In the genomic region with DNA sequence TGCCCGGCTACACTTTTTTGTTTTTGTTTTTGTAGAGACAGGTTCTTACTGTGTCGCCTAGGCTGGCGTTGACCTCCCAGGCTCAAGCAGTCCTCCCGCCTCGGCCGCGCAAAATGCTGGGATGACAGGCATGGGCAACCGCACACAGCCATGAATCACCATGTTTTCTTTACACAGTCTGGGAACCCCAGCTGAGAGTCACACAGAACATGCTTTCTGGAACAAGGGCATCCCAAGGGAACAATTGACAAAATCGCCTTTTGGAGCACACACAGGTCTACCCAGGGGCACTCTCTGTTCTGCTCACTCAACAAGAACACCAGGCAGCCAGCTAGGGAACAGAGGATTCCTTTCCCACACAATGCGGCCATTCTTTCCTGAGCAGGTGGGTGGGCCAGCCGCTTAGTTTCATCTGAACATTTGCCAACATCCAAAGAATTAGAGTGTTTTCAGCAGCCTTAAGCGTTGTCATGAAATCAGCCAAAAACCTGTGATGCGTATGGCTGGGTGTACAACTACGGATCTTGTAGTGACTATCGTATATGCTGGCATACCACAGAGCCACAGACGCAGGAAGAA, we compare ENCODE assay signal across 8 cellular contexts. TPM values are rescaled to one million over a fixed set of nuclear protein-coding genes. Genes with fewer than 3 reads are reported as not detected.
A peak's percentile ranks its signal among the peaks of the same experiment; 100 is the strongest.
DNase-seq lines count a peak whose midpoint lies in the region; ATAC-seq, FAIRE-seq and TF ChIP-seq lines count a peak whose summit lies in the region.

No MANE protein-coding gene starts in this region.

- CTCF ChIA-PET in T-cell (lab: Charles Lee), result no interaction called here

- in situ Hi-C loops in GM13976 (cut with MboI; ENCODE audit: low sequenced_read_pairs, unreplicated experiment), result no loop called here
- in situ Hi-C loops in GM13977 (cut with MboI; ENCODE audit: low pct_unique_long_range_greater_than_20kb, low sequenced_read_pairs, unreplicated experiment), result no loop called here

- DNase-seq in H54 (ENCODE audit: insufficient read length, low spot score) (peak; percentile 5), T-cell (no peak), Right ventricle myocardium superior (peak; percentile 46), smooth muscle cell (lab: John Stamatoyannopoulos, UW; ENCODE audit: unreplicated experiment) (no peak), GM13976 (ENCODE audit: low spot score) (no peak), HT-29 (ENCODE audit: low spot score) (no peak), GM13977 (ENCODE audit: low spot score) (no peak)
- DNase-seq in activated effector memory CD4-positive, alpha-beta T cell treated with anti-CD3 and anti-CD28 coated beads, Interleukin-2, amount 50 U/mL, for 16 hours, result no peak

- peak overlapping the region; percentile 53 for H3K27ac ChIP-seq in smooth muscle cell (ENCODE audit: low read depth)

- H3K9me3 ChIP-seq in smooth muscle cell (replicated peaks; ENCODE audit: low read depth), result no peaks in the 10 kb centered on the region

- H3K4me1 ChIP-seq in smooth muscle cell (ENCODE audit: low read depth), result peaks cover 3% of the 10 kb centered on the region

- peak overlapping the region; percentile 31 to 55 for H3K27ac Mint-ChIP-seq in T-cell

- TF ChIP-seq CTCF in smooth muscle cell (IDR thresholded peaks at IDR 0.05; ENCODE audit: borderline replicate concordance, insufficient read depth, poor library complexity, severe bottlenecking), result no peak
- no peak for TF ChIP-seq CTCF in GM13976 (IDR thresholded peaks at IDR 0.05; ENCODE audit: borderline replicate concordance, control extremely low read depth, extremely low read depth, insufficient read depth, missing control alignments)
- TF ChIP-seq CTCF in GM13977 (IDR thresholded peaks at IDR 0.05; ENCODE audit: extremely low read depth, insufficient read depth, missing control alignments), result no peak

- POLR2A ChIA-PET in T-cell (lab: Charles Lee), result no interaction called here

- H3K4me1 Mint-ChIP-seq in T-cell, result peaks cover 70 to 74% (median 71%) of the 10 kb centered on the region in 3 donors

- peaks cover 22% of the 10 kb centered on the region for H4K20me1 ChIP-seq in smooth muscle cell (ENCODE audit: low read depth)

- no peak for TF ChIP-seq POLR2A in H54 (IDR thresholded peaks at IDR 0.05; ENCODE audit: low read depth, low read length)

- no peak overlapping the region for H3K4me3 ChIP-seq in smooth muscle cell

- H3K36me3 ChIP-seq in smooth muscle cell (ENCODE audit: low read depth), result no peaks in the 10 kb centered on the region

- H3K9me3 Mint-ChIP-seq in T-cell, result no peaks in the 10 kb centered on the region

- intact Hi-C loops in Right ventricle myocardium superior (cut with DNase I), result no loop called here

- H3K4me2 ChIP-seq in smooth muscle cell, result no peak overlapping the region

- H3K79me2 ChIP-seq in smooth muscle cell (ENCODE audit: low read depth), result no peaks in the 10 kb centered on the region

- H2AFZ ChIP-seq in smooth muscle cell (ENCODE audit: low read depth), result no peak overlapping the region

- H3K36me3 Mint-ChIP-seq in T-cell, result peaks cover 8% of the 10 kb centered on the region

- 77% methylated on average over 16 of the region's 16 CpGs for WGBS in smooth muscle cell (ENCODE audit: low lambda C conversion rate)

- no peak for FAIRE-seq in H54 (lab: Jason Lieb, UNC)

- H3F3A ChIP-seq in smooth muscle cell (ENCODE audit: low read depth), result no peaks in the 10 kb centered on the region

- no peaks in the 10 kb centered on the region for H3K27me3 Mint-ChIP-seq in T-cell

- no peak overlapping the region for H3K9ac ChIP-seq in smooth muscle cell (ENCODE audit: low read depth)

- H3K27me3 ChIP-seq in smooth muscle cell (ENCODE audit: low read depth), result no peaks in the 10 kb centered on the region

- no peak for ATAC-seq in T-cell (replicated peaks in 1 of 4)
- ATAC-seq in Right ventricle myocardium superior (ENCODE audit: poor library complexity), result peak; percentile 78

- peak overlapping the region in 1 of 3 donors; percentile 24 for H3K4me3 Mint-ChIP-seq in T-cell

RNA-seq across cellular contexts. Expression of a gene that starts 15.7 kb away (rescaled TPM):
- total RNA-seq in T-cell (10 to 100 TPM; 55.9 to 83.2 (median 63.2) TPM), Right ventricle myocardium superior (4.8 TPM), smooth muscle cell (9.5 and 12.8 TPM in 2 replicates)
- polyA plus RNA-seq in smooth muscle cell, result 10.1 and 18.5 TPM in 2 replicates
- 10.1 and 11.5 TPM in 2 replicates for total RNA-seq in HT-29 (2014; rRNA removed; shearing (Covaris generic))

Comparison
In these comparisons a context has a peak if more than half of its experiments do, and no peak if none do; other contexts are left out.
1. DNase-seq: peak in H54 (single experiment) and Right ventricle myocardium superior (single experiment); none in T-cell (0 of 34), smooth muscle cell (single experiment), GM13976 (single experiment), activated effector memory CD4-positive, alpha-beta T cell treated with anti-CD3 and anti-CD28 coated beads, Interleukin-2, amount 50 U/mL, for 16 hours (single experiment), HT-29 (single experiment) and GM13977 (single experiment).